In the genomic region with DNA sequence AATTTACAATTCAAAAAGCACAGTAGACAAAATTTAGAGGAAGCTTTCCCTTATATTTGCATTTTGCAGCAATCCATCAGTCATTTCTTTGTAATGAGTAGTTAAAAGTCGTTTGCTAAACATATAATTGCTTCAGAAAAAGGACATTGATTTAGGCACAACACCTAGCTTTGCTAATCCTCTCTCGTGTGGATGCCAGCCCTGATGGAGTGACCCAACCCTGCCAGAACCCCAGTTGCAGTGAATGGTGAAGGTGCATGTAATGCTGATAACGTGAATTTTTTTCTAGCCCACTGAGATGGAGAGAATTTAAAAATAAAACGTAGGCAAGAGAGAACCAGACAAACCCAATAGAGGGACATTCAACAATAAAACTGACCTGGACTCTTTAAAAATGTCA, we compare ENCODE assay signal across 15 cellular contexts.
DNase-seq lines count a peak whose midpoint lies in the region; ATAC-seq and TF ChIP-seq lines count a peak whose summit lies in the region.
"Had no signal": no experiment of that assay in that cellular context is flagged by ENCODE, and none has a peak within 500 bp of the region (broad histone marks: within the 10 kb centered on the region; RNA-seq: fewer than 3 reads in every experiment).

No MANE protein-coding gene starts in this region.

- H3K4me3 Mint-ChIP-seq in H9: no peak overlapping the region
- H3K4me3 Mint-ChIP-seq: B cell; CD8-positive, alpha-beta T cell had no signal

- H3K4me2 ChIP-seq in H9 (ENCODE audit: insufficient read depth, insufficient read length, low read length) (peak overlapping the region; percentile 11), Karpas-422 (ENCODE audit: low read depth, low read length, poor library complexity, severe bottlenecking) (peak overlapping the region; percentile 26)

- no peaks in the 10 kb centered on the region for H3K79me1 ChIP-seq in H9 (ENCODE audit: insufficient read depth, low read depth, low read length, poor library complexity, severe bottlenecking)

- H3K4me1 ChIP-seq in H9 (ENCODE audit: insufficient read depth, low read length): no peaks in the 10 kb centered on the region; the same call in 1 of the 2 replicates
- H3K4me1 ChIP-seq in Karpas-422 (ENCODE audit: low read length): peaks cover 34% of the 10 kb centered on the region
- H3K4me1 ChIP-seq in iPS-18a (ENCODE audit: control insufficient read depth, low read depth, low read length): peaks cover 24% of the 10 kb centered on the region

- H4K5ac ChIP-seq in H9 (ENCODE audit: insufficient read length, low read depth, low read length): no peak overlapping the region

- H3K36me3 Mint-ChIP-seq in H9 (ENCODE audit: insufficient read depth in 1 of 3, low read depth in 3 of 3): no peaks in the 10 kb centered on the region
- H3K36me3 Mint-ChIP-seq: CD8-positive, alpha-beta T cell had no signal

- H3K4me3 ChIP-seq in Karpas-422 (ENCODE audit: low read length) (no peak overlapping the region), iPS-18a (ENCODE audit: low read length) (peak overlapping the region; percentile 19)
- H3K4me3 ChIP-seq: BLaER1 treated with 17β-estradiol and CSF1 and Interleukin-3, amounts not matched to agents 10 nM and 100 nM had no signal

- no peak overlapping the region for H3K23ac ChIP-seq in H9 (ENCODE audit: insufficient read length, low read depth, low read length)

- H3K9me3 ChIP-seq in H9 (ENCODE audit: control insufficient read depth, low read depth, low read length) (no peaks in the 10 kb centered on the region), Karpas-422 (ENCODE audit: low read length) (no peaks in the 10 kb centered on the region), iPS-18a (ENCODE audit: control insufficient read depth, low read depth, low read length) (no peaks in the 10 kb centered on the region)

- no peaks in the 10 kb centered on the region for H3K9me3 Mint-ChIP-seq in H9
- H3K9me3 Mint-ChIP-seq: CD8-positive, alpha-beta T cell had no signal

- H3K9me2 ChIP-seq in Karpas-422 (replicated peaks; ENCODE audit: insufficient read depth, low read length): no peaks in the 10 kb centered on the region

- no peaks in the 10 kb centered on the region for H3K36me3 ChIP-seq in Karpas-422 (ENCODE audit: insufficient read depth, low read length)
- no peaks in the 10 kb centered on the region for H3K36me3 ChIP-seq in iPS-18a (ENCODE audit: control insufficient read depth, low read depth, low read length)
- H3K36me3 ChIP-seq: BLaER1 treated with 17β-estradiol and CSF1 and Interleukin-3, amounts not matched to agents 10 nM and 100 nM had no signal

- H3K9ac ChIP-seq in H9 (ENCODE audit: extremely low read depth, insufficient read length, low read length): peak overlapping the region; percentile 43
- no peak overlapping the region for H3K9ac ChIP-seq in Karpas-422 (ENCODE audit: low read length)
- no peak overlapping the region for H3K9ac ChIP-seq in iPS-18a (ENCODE audit: low read length)
- H3K9ac ChIP-seq: BLaER1 treated with 17β-estradiol and CSF1 and Interleukin-3, amounts not matched to agents 10 nM and 100 nM had no signal

- H3K27ac Mint-ChIP-seq in H9: peak overlapping the region in 1 of 3 experiments; percentile 54; a peak in 3 of 7 replicates
- H3K27ac Mint-ChIP-seq: B cell; CD8-positive, alpha-beta T cell had no signal

- H4K20me1 ChIP-seq in H9 (ENCODE audit: control insufficient read depth, insufficient read depth, insufficient read length) (no peaks in the 10 kb centered on the region), Karpas-422 (ENCODE audit: insufficient read depth, low read depth, low read length) (no peaks in the 10 kb centered on the region)
- H4K20me1 ChIP-seq: BLaER1 treated with 17β-estradiol and CSF1 and Interleukin-3, amounts not matched to agents 10 nM and 100 nM had no signal

- H3T11ph ChIP-seq in H9 (ENCODE audit: low read length): no peak overlapping the region

- H3K79me2 ChIP-seq in H9 (ENCODE audit: insufficient read depth, low read length) (no peaks in the 10 kb centered on the region), Karpas-422 (ENCODE audit: low read length) (no peaks in the 10 kb centered on the region)

- no peak overlapping the region for H2BK120ac ChIP-seq in H9 (ENCODE audit: low read depth, low read length, poor library complexity, severe bottlenecking)

- no peak overlapping the region for H3K18ac ChIP-seq in H9 (ENCODE audit: insufficient read length, low read depth, low read length)

- no peak overlapping the region for H2AK5ac ChIP-seq in H9 (ENCODE audit: insufficient read length, low read length)

- TF ChIP-seq CTCF in H9 (conservative IDR thresholded peaks at IDR 0.05): no peak

- H3K56ac ChIP-seq in H9 (ENCODE audit: insufficient read length, low read depth, low read length): no peak overlapping the region

- H2BK20ac ChIP-seq in H9 (ENCODE audit: low read depth, low read length, poor library complexity, severe bottlenecking): no peak overlapping the region

- no peak overlapping the region for H2BK5ac ChIP-seq in H9 (ENCODE audit: insufficient read length, low read length)

- H4K8ac ChIP-seq in H9 (replicated peaks; ENCODE audit: insufficient read length, low read depth, low read length): no peak overlapping the region

- H3K27me3 ChIP-seq in H9 (ENCODE audit: insufficient read depth, low read length) (no peaks in the 10 kb centered on the region), Karpas-422 (ENCODE audit: low read length) (no peaks in the 10 kb centered on the region), iPS-18a (ENCODE audit: control insufficient read depth, insufficient read depth, low read length) (no peaks in the 10 kb centered on the region)
- H3K27me3 ChIP-seq: BLaER1 treated with 17β-estradiol and CSF1 and Interleukin-3, amounts not matched to agents 10 nM and 100 nM had no signal

- no peak overlapping the region for H3K14ac ChIP-seq in H9 (ENCODE audit: insufficient read depth, low read length)

- no peak for ATAC-seq in HG02870 (IDR thresholded peaks at IDR 0.05; ENCODE audit: unreplicated experiment)
- ATAC-seq: CD8-positive, alpha-beta T cell had no signal

- no peak overlapping the region for H3K27ac ChIP-seq in H9 (ENCODE audit: insufficient read length, low read depth, low read length)
- H3K27ac ChIP-seq in Karpas-422 (ENCODE audit: low read length): no peak overlapping the region
- H3K27ac ChIP-seq in iPS-18a (ENCODE audit: low read length): no peak overlapping the region
- H3K27ac ChIP-seq: BLaER1 treated with 17β-estradiol and CSF1 and Interleukin-3, amounts not matched to agents 10 nM and 100 nM had no signal

- DNase-seq in H9: no peak
- DNase-seq in Karpas-422: no peak
- peak; percentile 92 for DNase-seq in NCI-H526 treated with DMSO at 0.1 percent for 48 hours (lab: John Stamatoyannopoulos, UW)
- DNase-seq in mucosa of gallbladder (ENCODE audit: low spot score): no peak
- DNase-seq in activated naive CD4-positive, alpha-beta T cell (lab: John Stamatoyannopoulos, UW): no peak
- no peak for DNase-seq in stimulated activated naive CD4-positive, alpha-beta T cell (lab: John Stamatoyannopoulos, UW)
- DNase-seq: Calu3; CD8-positive, alpha-beta T cell; DMS79 treated with DMSO at 0.1 percent for 48 hours; HCEC 1CT; KBM-7 had no signal

- H2BK12ac ChIP-seq in H9 (ENCODE audit: insufficient read length, low read depth, low read length): no peak overlapping the region

- no peak overlapping the region for H2BK15ac ChIP-seq in H9 (ENCODE audit: low read depth, low read length)

- WGBS in H9 (ENCODE audit: extremely low coverage, insufficient read length, low lambda C conversion rate): no CpG with 5 or more reads among the region's 4 CpGs

- no peak overlapping the region for H4K91ac ChIP-seq in H9 (ENCODE audit: insufficient read length, low read depth, low read length)

- H3K27me3 Mint-ChIP-seq in H9 (ENCODE audit: low read depth): no peaks in the 10 kb centered on the region
- H3K27me3 Mint-ChIP-seq: B cell had no signal

- H3K4ac ChIP-seq in H9 (ENCODE audit: low read depth, low read length): no peak overlapping the region

- H3K4me1 Mint-ChIP-seq in H9: peaks cover 29 to 38% of the 10 kb centered on the region in 2 experiments

- H2AFZ ChIP-seq in H9 (ENCODE audit: low read length) (no peak overlapping the region), Karpas-422 (ENCODE audit: low read length) (no peak overlapping the region)

- H3K23me2 ChIP-seq in H9 (ENCODE audit: insufficient read length, low read depth, low read length, poor library complexity, severe bottlenecking): no peaks in the 10 kb centered on the region
